Comparison of ENCODE assay signal across 7 cellular contexts in genomic region chr2:89611710-89612109, GRCh38.
DNase-seq lines count a peak whose midpoint lies in the region; ATAC-seq, FAIRE-seq and TF ChIP-seq lines count a peak whose summit lies in the region.
"Not testable (repeated sequence)": the region's sequence is repeated elsewhere in the genome, so short reads cannot be mapped to it uniquely, and the experiment has no call there.

No MANE protein-coding gene starts in this region.

- H3K4me3 ChIP-seq in GM23338, result peak overlapping the region; percentile 54
- peak overlapping the region; percentile 32 for H3K4me3 ChIP-seq in NT2/D1 (ENCODE audit: insufficient read length, low read depth)
- peak overlapping the region; percentile 13 for H3K4me3 ChIP-seq in ectodermal cell (ENCODE audit: insufficient read depth, low read depth, low read length)
- not testable (repeated sequence) for H3K4me3 ChIP-seq in right cardiac atrium (ENCODE audit: low read length); kidney (ENCODE audit: low read length in 2 of 2)
- H3K4me3 ChIP-seq in iPS-18a (ENCODE audit: low read length), result peak overlapping the region; percentile 21

- peak overlapping the region; percentile 83 for H3K4me2 ChIP-seq in GM23338

- not testable (repeated sequence) for H3K27ac ChIP-seq in GM23338 (ENCODE audit: low read depth); ectodermal cell (ENCODE audit: insufficient read depth, low read depth, low read length, poor library complexity, severe bottlenecking); right cardiac atrium (ENCODE audit: low read length); iPS-18a (ENCODE audit: low read length); kidney (ENCODE audit: low read depth in 2 of 2, low read length in 2 of 2)

- not testable (repeated sequence) for H3F3A ChIP-seq in GM23338 (replicated peaks; ENCODE audit: low read depth)

- H3K4me1 ChIP-seq in GM23338 (ENCODE audit: insufficient read depth); NT2/D1 (ENCODE audit: insufficient read depth, insufficient read length); ectodermal cell (ENCODE audit: control insufficient read depth, insufficient read depth, low read length); right cardiac atrium (ENCODE audit: control insufficient read depth, insufficient read depth, low read length); iPS-18a (ENCODE audit: control insufficient read depth, low read depth, low read length); kidney (ENCODE audit: control insufficient read depth in 1 of 2, insufficient read depth in 1 of 2, low read depth in 1 of 2, low read length in 2 of 2): not testable (repeated sequence)

- H3K27ac Mint-ChIP-seq in GM23338, result not testable (repeated sequence)

- FAIRE-seq in kidney (lab: Jason Lieb, UNC), result not testable (repeated sequence)

- H3K9ac ChIP-seq in NT2/D1 (ENCODE audit: insufficient read length, low read depth), result peak overlapping the region; percentile 64
- not testable (repeated sequence) for H3K9ac ChIP-seq in iPS-18a (ENCODE audit: low read length); kidney (ENCODE audit: low read length in 2 of 2)

- not testable (repeated sequence) for H3K27me3 Mint-ChIP-seq in GM23338 (ENCODE audit: insufficient read depth, low read depth, poor library complexity)

- peaks cover 60% of the 10 kb centered on the region for H3K9me3 Mint-ChIP-seq in GM23338

- H3K27me3 ChIP-seq in GM23338 (ENCODE audit: insufficient read depth), result peaks cover 46% of the 10 kb centered on the region
- peaks cover 30% of the 10 kb centered on the region for H3K27me3 ChIP-seq in NT2/D1 (ENCODE audit: insufficient read depth, insufficient read length)
- peaks cover 38% of the 10 kb centered on the region for H3K27me3 ChIP-seq in ectodermal cell (ENCODE audit: control insufficient read depth, insufficient read depth, low read length, poor library complexity, severe bottlenecking)
- H3K27me3 ChIP-seq in right cardiac atrium (ENCODE audit: control insufficient read depth, insufficient read depth), result not testable (repeated sequence)
- H3K27me3 ChIP-seq in iPS-18a (ENCODE audit: control insufficient read depth, insufficient read depth, low read length), result peaks cover 41% of the 10 kb centered on the region

- H3K36me3 Mint-ChIP-seq in GM23338 (ENCODE audit: low read depth), result peaks cover 22% of the 10 kb centered on the region

- not testable (repeated sequence) for H3K79me2 ChIP-seq in GM23338 (replicated peaks; ENCODE audit: insufficient read depth)

- H3K4me1 Mint-ChIP-seq in GM23338, result not testable (repeated sequence)

- not testable (repeated sequence) for H3K9me3 ChIP-seq in NT2/D1 (ENCODE audit: insufficient read depth, low read length); ectodermal cell (ENCODE audit: control insufficient read depth, low read length); right cardiac atrium (ENCODE audit: control insufficient read depth, low read length); iPS-18a (ENCODE audit: control insufficient read depth, low read depth, low read length); kidney (ENCODE audit: control insufficient read depth in 1 of 2, low read length in 2 of 2)

- TF ChIP-seq CTCF in GM23338 (conservative IDR thresholded peaks at IDR 0.05; ENCODE audit: low read depth in 2 of 2); kidney (IDR thresholded peaks at IDR 0.05; ENCODE audit: borderline replicate concordance, extremely low read depth, insufficient read depth): not testable (repeated sequence)

- not testable (repeated sequence) for H2AFZ ChIP-seq in GM23338

- not testable (repeated sequence) for H3K9me2 ChIP-seq in GM23338 (ENCODE audit: insufficient read depth)

- intact Hi-C loops in right cardiac atrium (cut with DNase I); kidney (cut with DNase I): not testable (repeated sequence)

- not testable (repeated sequence) for H4K20me1 ChIP-seq in GM23338 (replicated peaks; ENCODE audit: insufficient read depth)

- DNase-seq in GM23338 (ENCODE audit: low spot score), result peak; percentile 17
- DNase-seq in NT2/D1 (ENCODE audit: low read depth, low spot score), result not testable (repeated sequence)
- peak in 2 of 3 donors; percentile 27 to 39 for DNase-seq in right cardiac atrium
- peak; percentile 58 for DNase-seq in kidney
- peak; percentile 32 for DNase-seq in retina

- not testable (repeated sequence) for H3K4me3 Mint-ChIP-seq in GM23338

- not testable (repeated sequence) for ATAC-seq in GM23338, right cardiac atrium

- not testable (repeated sequence) for H3K36me3 ChIP-seq in GM23338 (ENCODE audit: insufficient read depth); NT2/D1 (ENCODE audit: insufficient read depth, insufficient read length, low read length); ectodermal cell (ENCODE audit: control insufficient read depth, insufficient read depth, low read length); iPS-18a (ENCODE audit: control insufficient read depth, low read depth, low read length); kidney (ENCODE audit: control insufficient read depth in 1 of 2, insufficient read depth in 2 of 2, low read length in 2 of 2)

- 13 to 17% methylated on average over 38 to 41 of the region's 42 CpGs for WGBS in ectodermal cell, 2 experiments
- 4% methylated on average over 41 of the region's 42 CpGs for WGBS in right cardiac atrium
